ENCODE assay signal across 12 cellular contexts in the genomic region with DNA sequence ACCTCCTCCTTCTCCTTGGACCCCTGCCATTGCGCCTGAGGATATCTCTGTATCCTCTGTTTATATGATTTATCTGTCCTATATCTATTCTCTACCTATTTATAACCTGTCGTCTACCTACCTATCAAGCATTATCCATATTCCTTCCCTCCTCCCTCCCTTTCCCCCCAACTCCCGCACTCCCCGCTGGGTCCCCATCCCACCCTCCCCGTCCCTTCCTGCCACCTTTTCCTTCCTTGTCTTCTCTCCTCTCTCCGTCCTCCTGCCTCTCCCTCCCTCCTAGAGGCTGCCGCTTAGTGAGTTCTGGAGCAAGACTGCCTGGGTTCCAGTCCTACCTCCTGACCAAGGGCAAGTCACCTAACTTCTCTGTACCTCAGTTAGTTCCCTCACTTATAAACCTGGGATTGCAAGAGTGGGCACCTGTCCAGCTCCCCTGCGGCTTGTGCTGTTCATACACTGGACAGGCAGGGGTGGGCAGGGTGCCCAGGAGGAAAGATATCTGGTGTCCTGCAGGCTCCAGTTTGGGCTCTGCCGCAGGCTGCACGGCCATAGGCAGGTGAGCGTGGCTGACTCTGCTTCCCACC. TPM values are rescaled to one million over a fixed set of nuclear protein-coding genes. Genes with fewer than 3 reads are reported as not detected.
DNase-seq lines count a peak whose midpoint lies in the region; ATAC-seq and TF ChIP-seq lines count a peak whose summit lies in the region.
"Had no signal": no experiment of that assay in that cellular context is flagged by ENCODE, and none has a peak within 500 bp of the region (broad histone marks: within the 10 kb centered on the region; RNA-seq: fewer than 3 reads in every experiment).

No MANE protein-coding gene starts in this region.

- peaks cover 9% of the 10 kb centered on the region for H3K4me1 Mint-ChIP-seq in Caco-2 (ENCODE audit: low read depth, unreplicated experiment)
- H3K4me1 Mint-ChIP-seq in naive thymus-derived CD4-positive, alpha-beta T cell, result peaks cover 13 to 25% (median 21%) of the 10 kb centered on the region in 7 donors

- intact Hi-C loops in Caco-2 (cut with micrococcal nuclease; ENCODE audit: unreplicated experiment) (loop anchor here (1.0 kb wide), 1 partner anchor 46 kb away; no protein-coding TSS in a partner anchor), dorsolateral prefrontal cortex (cut with DNase I) (loop anchor here in 1 of 2 donors (10.0 kb wide), 1 partner anchor 107 kb away; no protein-coding TSS in a partner anchor)
- intact Hi-C loops in naive thymus-derived CD4-positive, alpha-beta T cell (cut with micrococcal nuclease), result no loop called here

- H3K27me3 Mint-ChIP-seq in Caco-2 (ENCODE audit: insufficient read depth, unreplicated experiment), result peaks cover 9% of the 10 kb centered on the region
- peaks cover 0 to 16% (median 5%) of the 10 kb centered on the region in 5 donors for H3K27me3 Mint-ChIP-seq in naive thymus-derived CD4-positive, alpha-beta T cell

- ATAC-seq in naive thymus-derived CD4-positive, alpha-beta T cell, result no peak
- ATAC-seq in GM18502 (IDR thresholded peaks at IDR 0.05; ENCODE audit: poor library complexity, unreplicated experiment), result no peak

- H3K36me3 ChIP-seq in Caco-2 (ENCODE audit: control insufficient read depth, insufficient read depth, low read length), result no peaks in the 10 kb centered on the region
- no peaks in the 10 kb centered on the region for H3K36me3 ChIP-seq in naive thymus-derived CD4-positive, alpha-beta T cell (ENCODE audit: control insufficient read depth in 2 of 3, insufficient read depth in 3 of 3, low read length in 3 of 3)
- H3K36me3 ChIP-seq: upper lobe of left lung had no signal

- POLR2A ChIA-PET in Caco-2 (lab: Charles Lee) (interaction anchor here (1.1 kb wide), 1 partner anchor 17 kb away, joined by 14 read pairs; no protein-coding TSS in a partner anchor), GM10248 (lab: Yijun Ruan, JAX) (interaction anchor here (0.7 kb wide), 1 partner anchor 32 kb away, joined by 3 read pairs; a partner anchor contains a TSS)
- POLR2A ChIA-PET in naive thymus-derived CD4-positive, alpha-beta T cell (lab: Charles Lee), result interaction anchor here (1.2 kb wide), 1 partner anchor 17 kb away, joined by 3 read pairs; no protein-coding TSS in a partner anchor

- H3K9me3 Mint-ChIP-seq in Caco-2 (ENCODE audit: unreplicated experiment), result no peaks in the 10 kb centered on the region
- no peaks in the 10 kb centered on the region for H3K9me3 Mint-ChIP-seq in naive thymus-derived CD4-positive, alpha-beta T cell

- no peaks in the 10 kb centered on the region; the same call in 1 of the 2 replicates for H3K4me1 ChIP-seq in Caco-2
- H3K4me1 ChIP-seq in naive thymus-derived CD4-positive, alpha-beta T cell (ENCODE audit: control insufficient read depth in 2 of 2, insufficient read depth in 2 of 2, low read length in 2 of 2), result peaks cover 0 to 10% of the 10 kb centered on the region in 2 donors

- DNase-seq in Caco-2 (no peak), NCI-H226 (peak; percentile 73), dorsolateral prefrontal cortex (peak in 2 of 10 donors; percentile 34 to 49), cortex of kidney (lab: John Stamatoyannopoulos, UW) (no peak), GM10248 (ENCODE audit: extremely low spot score) (no peak), COLO829 (ENCODE audit: low spot score) (no peak)
- DNase-seq in naive thymus-derived CD4-positive, alpha-beta T cell, result peak in 1 of 9 donors; percentile 3
- DNase-seq: NCI-H510A treated with DMSO at 0.1 percent for 48 hours had no signal

- no peaks in the 10 kb centered on the region for H3K9me3 ChIP-seq in Caco-2
- H3K9me3 ChIP-seq in naive thymus-derived CD4-positive, alpha-beta T cell (ENCODE audit: control insufficient read depth in 2 of 3, low read length in 3 of 3), result no peaks in the 10 kb centered on the region
- H3K9me3 ChIP-seq: upper lobe of left lung had no signal

- H3K27ac Mint-ChIP-seq in Caco-2 (ENCODE audit: unreplicated experiment), result no peak overlapping the region
- H3K27ac Mint-ChIP-seq in naive thymus-derived CD4-positive, alpha-beta T cell, result peak overlapping the region in 4 of 9 donors; percentile 24 to 63 (median 46)

- peak overlapping the region; percentile 60 for H3K4me3 Mint-ChIP-seq in Caco-2 (ENCODE audit: unreplicated experiment)
- H3K4me3 Mint-ChIP-seq in naive thymus-derived CD4-positive, alpha-beta T cell, result peak overlapping the region; percentile 32 to 84 (median 66)

- CTCF ChIA-PET in Caco-2 (lab: Charles Lee) (interaction anchor here (0.6 to 1.4 kb wide), 2 partner anchors 11 kb away, joined by 3 read pairs; no protein-coding TSS in a partner anchor), GM10248 (lab: Yijun Ruan, JAX) (interaction anchor here (2.5 kb wide), 1 partner anchor 40 kb away, joined by 7 read pairs; no protein-coding TSS in a partner anchor)
- CTCF ChIA-PET in naive thymus-derived CD4-positive, alpha-beta T cell (lab: Charles Lee), result no interaction called here

- TF ChIP-seq CTCF in Caco-2 (IDR thresholded peaks at IDR 0.05; ENCODE audit: insufficient read depth in 1 of 2, low read depth in 1 of 2, low read length in 1 of 2, severe bottlenecking in 1 of 2, unreplicated experiment in 1 of 2) (no peak), dorsolateral prefrontal cortex (IDR thresholded peaks at IDR 0.05 in 54 of 56, conservative IDR thresholded peaks at IDR 0.05 in 2 of 56; ENCODE audit: low read depth in 1 of 56, partially characterized antibody in 56 of 56) (peak in 4 of 56 donors; percentile 1 to 9 (median 4)), GM10248 (IDR thresholded peaks at IDR 0.05; ENCODE audit: control extremely low read depth, extremely low read depth, low read depth, missing control alignments) (no peak)

- H3K4me3 ChIP-seq in Caco-2 (ENCODE audit: low read depth, low read length) (no peak overlapping the region), dorsolateral prefrontal cortex (peak overlapping the region in 22 of 59 donors; percentile 0 to 51 (median 31))
- no peak overlapping the region for H3K4me3 ChIP-seq in naive thymus-derived CD4-positive, alpha-beta T cell (ENCODE audit: low read length)
- H3K4me3 ChIP-seq: GM12878 had no signal

- no TSS peak for BruUV-seq in Caco-2 (replicated peaks; lab: Mats Ljungman, UMichigan)

- H3K27me3 ChIP-seq in Caco-2 (replicated peaks; ENCODE audit: control insufficient read depth, insufficient read depth, low read length) (no peaks in the 10 kb centered on the region), dorsolateral prefrontal cortex (peaks cover 0 to 8% (median 0%) of the 10 kb centered on the region in 45 donors)
- no peaks in the 10 kb centered on the region for H3K27me3 ChIP-seq in naive thymus-derived CD4-positive, alpha-beta T cell (ENCODE audit: control insufficient read depth in 2 of 2, insufficient read depth in 2 of 2, low read length in 2 of 2)

- peak overlapping the region in 58 of 59 donors; percentile 45 to 98 (median 84) for H3K27ac ChIP-seq in dorsolateral prefrontal cortex
- H3K27ac ChIP-seq in naive thymus-derived CD4-positive, alpha-beta T cell (ENCODE audit: low read depth, low read length), result no peak overlapping the region
- H3K27ac ChIP-seq: upper lobe of left lung had no signal

- H3K36me3 Mint-ChIP-seq in Caco-2 (ENCODE audit: insufficient read depth, unreplicated experiment), result peaks cover 49% of the 10 kb centered on the region
- peaks cover 0 to 4% (median 0%) of the 10 kb centered on the region in 5 donors for H3K36me3 Mint-ChIP-seq in naive thymus-derived CD4-positive, alpha-beta T cell

RNA-seq across cellular contexts. Expression of a gene that starts 16.1 kb away (rescaled TPM):
- total RNA-seq in Caco-2 (2022) (not detected in 2 replicates), dorsolateral prefrontal cortex (100 to 1,000 TPM; 150 to 805 (median 333) TPM)
- 1 to 10 TPM in 1 of 5 experiments, under 1 TPM in 1, not detected in 3; 0.10 to 1.8 TPM for total RNA-seq in naive thymus-derived CD4-positive, alpha-beta T cell
- under 1 TPM; 0.23 to 0.40 TPM for polyA plus RNA-seq in naive thymus-derived CD4-positive, alpha-beta T cell
- total RNA-seq: glomerular endothelial cell, upper lobe of left lung had no signal

RNA-seq across cellular contexts. Expression of a gene that starts 17.7 kb away (rescaled TPM):
- total RNA-seq in Caco-2 (2022) (143 and 148 TPM in 2 replicates), dorsolateral prefrontal cortex (100 to 1,000 TPM; 122 to 322 (median 204) TPM)
- total RNA-seq in naive thymus-derived CD4-positive, alpha-beta T cell, result 100 to 1,000 TPM; 238 to 685 (median 503) TPM
- polyA plus RNA-seq in naive thymus-derived CD4-positive, alpha-beta T cell, result 10 to 100 TPM in 1 of 2 donors, 1 to 10 TPM in 1; 6.2 to 16.8 TPM

RNA-seq across cellular contexts. Expression of a gene that starts 32.2 kb away (rescaled TPM):
- total RNA-seq in Caco-2 (2022), result 6.7 and 6.9 TPM in 2 replicates
- 1 to 10 TPM in 119 of 120 experiments, under 1 TPM in 1; 0.94 to 5.4 (median 3.1) TPM for total RNA-seq in dorsolateral prefrontal cortex
- total RNA-seq in naive thymus-derived CD4-positive, alpha-beta T cell, result 1 to 10 TPM; 3.5 to 6.1 (median 4.3) TPM
- polyA plus RNA-seq in naive thymus-derived CD4-positive, alpha-beta T cell, result under 1 TPM; 0.09 to 0.16 TPM

RNA-seq across cellular contexts. Expression of a gene that starts 41.7 kb away (rescaled TPM):
- total RNA-seq in Caco-2 (2022), result 7.1 and 8.6 TPM in 2 replicates
- total RNA-seq in dorsolateral prefrontal cortex, result 10 to 100 TPM in 2 of 120 experiments, 1 to 10 TPM in 116, under 1 TPM in 2; 0.66 to 11.0 (median 3.4) TPM
- total RNA-seq in naive thymus-derived CD4-positive, alpha-beta T cell, result not detected
- polyA plus RNA-seq in naive thymus-derived CD4-positive, alpha-beta T cell, result not detected

Comparison
In these comparisons a context has a peak if more than half of its experiments do, and no peak if none do; other contexts are left out.
1. RNA of a gene that starts 16.1 kb away (total RNA-seq): 150 to 805 TPM in dorsolateral prefrontal cortex; 0.10 to 1.8 TPM in naive thymus-derived CD4-positive, alpha-beta T cell and not detected in Caco-2; every median in the first group is over 10 times any median in the second.